Comparison of ENCODE assay signal across 11 cellular contexts in genomic region chr1:50681931-50682330, GRCh38.
"Had no signal": no experiment of that assay in that cellular context is flagged by ENCODE, and none has a peak within 500 bp of the region (broad histone marks: within the 10 kb centered on the region; RNA-seq: fewer than 3 reads in every experiment).

No MANE protein-coding gene starts in this region.

- ATAC-seq: activated T-cell treated with anti-CD3 and anti-CD28 coated beads, Interleukin-2, amount 50 U/mL, for 72 hours; upper lobe of right lung had no signal

- H3K4me3 ChIP-seq: suprapubic skin, upper lobe of right lung had no signal

- DNase-seq: activated CD4-positive, alpha-beta memory T cell treated with anti-CD3 and anti-CD28 coated beads for 36 hours; activated CD4-positive, CD25-positive, alpha-beta regulatory T cell treated with anti-CD3 and anti-CD28 coated beads, Interleukin-2, amount 50 U/mL, for 72 hours; activated gamma-delta T cell treated with Interleukin-2 at 50 U/mL for 16 hours; activated naive CD8-positive, alpha-beta T cell treated with anti-CD3 and anti-CD28 coated beads for 36 hours; activated T-cell treated with anti-CD3 and anti-CD28 coated beads, Interleukin-2, amount 50 U/mL, for 72 hours; aorta; kidney; stimulated activated CD4-positive, alpha-beta T cell treated with anti-CD3 and anti-CD28 coated beads, Interleukin-2, amount 100 ng/mL, for 48 hours; stimulated activated naive CD4-positive, alpha-beta T cell treated with Interleukin-2 at 50 U/mL for 16 hours; upper lobe of right lung had no signal
